In the genomic region with DNA sequence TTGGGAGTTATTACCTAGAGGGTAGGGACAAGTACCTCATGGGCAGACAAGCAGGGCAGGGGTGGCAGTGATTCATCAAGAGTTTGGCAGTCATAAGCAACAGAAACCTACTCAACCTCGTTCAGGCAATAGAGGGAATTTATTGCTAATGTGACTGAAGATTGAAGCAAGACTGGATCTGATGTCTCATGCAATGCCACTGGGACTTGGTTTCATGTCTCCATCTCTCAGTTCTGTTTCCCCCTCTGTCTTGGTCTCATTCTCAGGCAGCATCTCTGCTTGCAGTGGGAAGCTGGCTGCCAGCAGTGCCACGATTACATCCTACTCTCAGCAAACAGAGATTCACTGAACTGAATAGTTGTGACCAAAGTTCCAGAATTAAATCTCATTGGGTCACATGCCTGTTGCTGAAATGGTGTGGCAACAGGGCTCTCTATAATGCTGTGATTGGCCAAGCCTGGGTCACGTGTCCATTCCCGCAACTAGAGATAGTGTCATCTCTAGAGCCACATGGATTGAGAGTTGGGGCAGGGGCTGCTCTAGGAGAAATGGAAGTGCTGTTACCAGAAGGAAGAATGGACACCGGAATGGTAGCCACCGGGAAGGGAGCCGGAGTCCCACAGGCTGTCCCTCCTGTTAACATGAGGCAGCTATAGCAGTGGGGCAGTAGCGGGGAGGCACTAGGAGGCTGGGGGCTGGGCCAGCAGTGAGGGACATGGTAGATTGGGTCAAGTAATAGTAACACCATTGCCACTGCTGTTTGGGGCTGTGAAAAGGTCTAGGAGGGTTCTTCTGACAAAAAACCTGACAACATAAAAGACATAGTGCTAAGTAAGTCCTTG, we compare ENCODE assay signal across 9 cellular contexts. TPM values are rescaled to one million over a fixed set of nuclear protein-coding genes. Genes with fewer than 3 reads are reported as not detected.
A peak's percentile ranks its signal among the peaks of the same experiment; 100 is the strongest.
DNase-seq lines count a peak whose midpoint lies in the region; ATAC-seq and TF ChIP-seq lines count a peak whose summit lies in the region.
"Had no signal": no experiment of that assay in that cellular context is flagged by ENCODE, and none has a peak within 500 bp of the region (broad histone marks: within the 10 kb centered on the region; RNA-seq: fewer than 3 reads in every experiment).

No MANE protein-coding gene starts in this region.

- H3K9ac ChIP-seq in mesendoderm (ENCODE audit: low read length), result no peak overlapping the region

- no peak overlapping the region for H2BK120ac ChIP-seq in mesendoderm (ENCODE audit: low read depth, low read length)

- no peak overlapping the region for H3K56ac ChIP-seq in mesendoderm (ENCODE audit: low read length)

- ATAC-seq in activated T-helper 17 cell treated with anti-CD3 and anti-CD28 coated beads, Interleukin-2, amount 50 U/mL, for 72 hours (replicated peaks), result peak; percentile 63
- ATAC-seq: foreskin keratinocyte had no signal

- no peak overlapping the region for H3K23ac ChIP-seq in mesendoderm (ENCODE audit: low read length)

- DNase-seq in CD14-positive monocyte (ENCODE audit: low spot score) (peak; percentile 68), HCEC 1CT (peak; percentile 24), mesendoderm (peak; percentile 36), GF-D8 (lab: John Stamatoyannopoulos, UW) (no peak), erythroblast (lab: John Stamatoyannopoulos, UW) (no peak), NCI-H345 treated with DMSO at 0.1 percent for 48 hours (lab: John Stamatoyannopoulos, UW; ENCODE audit: unreplicated experiment) (no peak), HuH-7.5 (ENCODE audit: low spot score) (no peak)

- H2AK5ac ChIP-seq in mesendoderm (ENCODE audit: low read length), result no peak overlapping the region

- H3K27me3 ChIP-seq in mesendoderm (ENCODE audit: insufficient read depth, low read length, poor library complexity), result no peaks in the 10 kb centered on the region
- H3K27me3 ChIP-seq: foreskin keratinocyte had no signal

- H3K4me1 ChIP-seq in mesendoderm (ENCODE audit: control insufficient read depth, low read depth, low read length), result no peaks in the 10 kb centered on the region

- no peak overlapping the region for H2BK15ac ChIP-seq in mesendoderm (replicated peaks; ENCODE audit: low read depth)

- no peak for TF ChIP-seq POLR2A in erythroblast (IDR thresholded peaks at IDR 0.05; ENCODE audit: low read length)

- intact Hi-C loops in CD14-positive monocyte (cut with micrococcal nuclease), result no loop called here

- H3K27me3 Mint-ChIP-seq in CD14-positive monocyte (ENCODE audit: low read depth in 3 of 3), result peaks cover 0 to 4% (median 0%) of the 10 kb centered on the region in 3 donors
- no peaks in the 10 kb centered on the region for H3K27me3 Mint-ChIP-seq in activated T-helper 17 cell treated with anti-CD3 and anti-CD28 coated beads, Interleukin-2, amount 50 U/mL, for 72 hours

- H3K18ac ChIP-seq in mesendoderm (ENCODE audit: low read length), result no peak overlapping the region

- peak overlapping the region; percentile 2 to 82 for H3K4me3 Mint-ChIP-seq in CD14-positive monocyte
- H3K4me3 Mint-ChIP-seq in activated T-helper 17 cell treated with anti-CD3 and anti-CD28 coated beads, Interleukin-2, amount 50 U/mL, for 72 hours, result peak overlapping the region; percentile 74

- no peak overlapping the region for H4K5ac ChIP-seq in mesendoderm (ENCODE audit: low read length)

- peaks cover 0 to 3% (median 0%) of the 10 kb centered on the region in 7 donors for H3K9me3 Mint-ChIP-seq in CD14-positive monocyte
- H3K9me3 Mint-ChIP-seq in activated T-helper 17 cell treated with anti-CD3 and anti-CD28 coated beads, Interleukin-2, amount 50 U/mL, for 72 hours, result peaks cover 5% of the 10 kb centered on the region

- H3K4me2 ChIP-seq in mesendoderm (ENCODE audit: low read length), result no peak overlapping the region

- H3K4me1 Mint-ChIP-seq in CD14-positive monocyte, result peaks cover 34% of the 10 kb centered on the region
- H3K4me1 Mint-ChIP-seq in activated T-helper 17 cell treated with anti-CD3 and anti-CD28 coated beads, Interleukin-2, amount 50 U/mL, for 72 hours, result peaks cover 24% of the 10 kb centered on the region

- no peak overlapping the region for H4K8ac ChIP-seq in mesendoderm (ENCODE audit: low read depth, low read length)

- no peak overlapping the region for H2BK5ac ChIP-seq in mesendoderm (ENCODE audit: low read length)

- TF ChIP-seq CTCF in CD14-positive monocyte (IDR thresholded peaks at IDR 0.05), result no peak

- H3K4me3 ChIP-seq in mesendoderm (ENCODE audit: low read length), result no peak overlapping the region

- H3K36me3 ChIP-seq in mesendoderm (ENCODE audit: control insufficient read depth, insufficient read depth, low read length), result no peaks in the 10 kb centered on the region

- H3K4ac ChIP-seq in mesendoderm (ENCODE audit: low read depth, low read length), result no peak overlapping the region

- no peaks in the 10 kb centered on the region for H3K79me1 ChIP-seq in mesendoderm (ENCODE audit: low read length)

- no peaks in the 10 kb centered on the region for H3K36me3 Mint-ChIP-seq in CD14-positive monocyte
- peaks cover 16% of the 10 kb centered on the region for H3K36me3 Mint-ChIP-seq in activated T-helper 17 cell treated with anti-CD3 and anti-CD28 coated beads, Interleukin-2, amount 50 U/mL, for 72 hours (ENCODE audit: low read depth)

- H3K79me2 ChIP-seq in mesendoderm (ENCODE audit: control insufficient read depth, insufficient read depth, low read length), result peaks cover 4% of the 10 kb centered on the region

- H3K27ac ChIP-seq in mesendoderm (ENCODE audit: low read depth, low read length), result no peak overlapping the region
- H3K27ac ChIP-seq: foreskin keratinocyte had no signal

- H3K27ac Mint-ChIP-seq in CD14-positive monocyte, result peak overlapping the region; percentile 92 to 97 (median 96)
- peak overlapping the region; percentile 94 for H3K27ac Mint-ChIP-seq in activated T-helper 17 cell treated with anti-CD3 and anti-CD28 coated beads, Interleukin-2, amount 50 U/mL, for 72 hours

- WGBS in mesendoderm (ENCODE audit: extremely low coverage, insufficient coverage, low lambda C conversion rate), result no CpG with 5 or more reads among the region's 8 CpGs

RNA-seq across cellular contexts. Expression of a gene that starts 3.9 kb away (rescaled TPM):
- 100 to 1,000 TPM; 606 to 731 TPM for polyA plus RNA-seq in CD14-positive monocyte
- 100 to 1,000 TPM; 243 to 264 TPM for total RNA-seq in activated T-helper 17 cell treated with anti-CD3 and anti-CD28 coated beads, Interleukin-2, amount 50 U/mL, for 72 hours
- 248 TPM for polyA plus RNA-seq in mesendoderm (2013, experiment 1 of 2)
- 248 TPM for polyA plus RNA-seq in mesendoderm (2013, experiment 2 of 2)

RNA-seq across cellular contexts. Expression of a gene that starts 47.1 kb away (rescaled TPM):
- not detected for polyA plus RNA-seq in CD14-positive monocyte
- total RNA-seq in activated T-helper 17 cell treated with anti-CD3 and anti-CD28 coated beads, Interleukin-2, amount 50 U/mL, for 72 hours, result not detected
- polyA plus RNA-seq in mesendoderm (2013, experiment 1 of 2), result not detected
- polyA plus RNA-seq in mesendoderm (2013, experiment 2 of 2), result not detected
- total RNA-seq: foreskin keratinocyte had no signal
- polyA plus RNA-seq: foreskin keratinocyte had no signal

Comparison
In these comparisons a context has a peak if more than half of its experiments do, and no peak if none do; other contexts are left out.
1. DNase-seq: peak in CD14-positive monocyte (single experiment), HCEC 1CT (single experiment) and mesendoderm (single experiment); none in GF-D8 (single experiment), erythroblast (0 of 2), NCI-H345 treated with DMSO at 0.1 percent for 48 hours (single experiment) and HuH-7.5 (single experiment).